8 cellular contexts compared by ENCODE assay signal in the genomic region with DNA sequence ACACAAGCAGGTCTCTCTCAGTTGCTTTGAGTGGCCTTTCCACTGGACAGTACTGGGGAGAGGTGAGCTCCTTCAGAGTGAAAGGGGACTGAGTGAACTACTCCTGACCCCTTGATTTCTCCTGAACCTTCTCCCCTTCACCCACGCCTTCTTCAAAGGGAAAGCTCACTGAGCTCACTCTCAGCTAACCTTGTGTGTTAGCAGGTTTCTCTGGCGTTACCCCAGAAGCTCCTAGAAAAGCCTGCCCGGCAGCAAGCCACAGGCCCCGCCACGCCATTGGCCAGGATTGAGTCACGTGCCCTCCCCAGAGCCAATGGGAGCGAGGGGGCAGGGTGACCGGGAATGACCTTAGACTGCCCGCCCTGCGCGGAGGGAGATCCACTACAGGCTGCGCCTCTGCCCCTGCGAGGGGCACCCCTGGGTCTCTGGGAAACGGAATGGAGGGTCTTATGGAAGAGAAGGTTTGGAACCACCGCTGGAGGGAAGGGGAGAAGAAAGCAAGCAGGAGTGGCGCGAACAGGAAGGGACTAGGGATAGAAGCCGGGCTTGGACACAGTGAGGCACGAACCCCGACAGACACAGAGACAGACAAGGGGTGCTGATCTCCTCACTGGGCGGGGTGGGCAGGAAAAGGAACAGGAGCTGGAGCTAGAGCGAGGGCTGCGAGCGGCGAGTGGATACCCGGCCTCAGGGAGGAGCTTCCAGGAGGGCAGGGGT. TPM values are rescaled to one million over a fixed set of nuclear protein-coding genes. Genes with fewer than 3 reads are reported as not detected.
DNase-seq lines count a peak whose midpoint lies in the region; ATAC-seq and TF ChIP-seq lines count a peak whose summit lies in the region.

No MANE protein-coding gene starts in this region.

- 4% methylated on average over 26 of the region's 26 CpGs for WGBS in suprapubic skin

- H3K4me3 ChIP-seq in suprapubic skin = peak overlapping the region; percentile 57

- no peak for TF ChIP-seq EP300 in suprapubic skin (IDR thresholded peaks at IDR 0.05)

- DNase-seq in DMS153 treated with DMSO at 0.1 percent for 48 hours (lab: John Stamatoyannopoulos, UW; ENCODE audit: unreplicated experiment) = peak; percentile 50
- peak; percentile 100 for DNase-seq in HuH-7.5 (ENCODE audit: low spot score)
- peak; percentile 84 for DNase-seq in SK-MEL-5 (ENCODE audit: low read depth, low spot score)
- DNase-seq in activated naive CD4-positive, alpha-beta T cell treated with anti-CD3 and anti-CD28 coated beads, Interleukin-2, amount 50 U/mL, for 16 hours = peak; percentile 85
- DNase-seq in germinal center (ENCODE audit: low spot score) = peak; percentile 99
- peak; percentile 89 for DNase-seq in occipital lobe (lab: John Stamatoyannopoulos, UW)
- peak; percentile 96 to 99 for DNase-seq in suprapubic skin (ENCODE audit: low spot score in 2 of 2)

- no peaks in the 10 kb centered on the region for H3K27me3 ChIP-seq in suprapubic skin

- peak; percentile 90 for ATAC-seq in GM21515 (IDR thresholded peaks at IDR 0.05; ENCODE audit: unreplicated experiment)

- no peak for TF ChIP-seq POLR2A in suprapubic skin (IDR thresholded peaks at IDR 0.05)

- no peaks in the 10 kb centered on the region for H3K9me3 ChIP-seq in suprapubic skin

- H3K27ac ChIP-seq in suprapubic skin = peak overlapping the region; percentile 52

- no peak for TF ChIP-seq CTCF in suprapubic skin (IDR thresholded peaks at IDR 0.05)

- peaks cover 8% of the 10 kb centered on the region for H3K36me3 ChIP-seq in suprapubic skin

- in situ Hi-C loops in SK-MEL-5 (cut with HindIII; ENCODE audit: low pct_unique_long_range_greater_than_20kb, low sequenced_read_pairs) = no loop called here

- peaks cover 20% of the 10 kb centered on the region for H3K4me1 ChIP-seq in suprapubic skin

RNA-seq across cellular contexts. Expression of a gene that starts 17.4 kb away (rescaled TPM):
- total RNA-seq in SK-MEL-5 (2014; rRNA removed; shearing (Covaris generic)) = 44.4 and 53.2 TPM in 2 replicates
- 56.2 and 79.3 TPM in 2 replicates for polyA plus RNA-seq in SK-MEL-5 (2015; cell fraction: cytosol; rRNA removed)
- polyA plus RNA-seq in SK-MEL-5 (2015; cell fraction: nucleus; rRNA removed) = 242 and 249 TPM in 2 replicates
- total RNA-seq in occipital lobe = 27.0 TPM
- total RNA-seq in suprapubic skin = 100 to 1,000 TPM in 3 of 4 donors, 10 to 100 TPM in 1; 93.1 to 244 (median 115) TPM

RNA-seq across cellular contexts. Expression of a gene that starts 57.3 kb away (rescaled TPM):
- total RNA-seq in SK-MEL-5 (2014; rRNA removed; shearing (Covaris generic)) = 3.4 and 3.7 TPM in 2 replicates
- polyA plus RNA-seq in SK-MEL-5 (2015; cell fraction: cytosol; rRNA removed) = 7.9 and 9.3 TPM in 2 replicates
- 28.3 and 46.1 TPM in 2 replicates for polyA plus RNA-seq in SK-MEL-5 (2015; cell fraction: nucleus; rRNA removed)
- total RNA-seq in occipital lobe (8.3 TPM), suprapubic skin (10 to 100 TPM in 1 of 4 donors, 1 to 10 TPM in 3; 6.7 to 12.3 (median 8.4) TPM)

Comparison
In these comparisons a context has a peak if more than half of its experiments do, and no peak if none do; other contexts are left out.
1. Peak in every context shown above with its lines: DNase-seq, ATAC-seq, H3K4me3 ChIP-seq and H3K27ac ChIP-seq.
2. DNase-seq: peak in every context shown above with its lines; median percentile 100 in HuH-7.5; 99 in germinal center; 98 in suprapubic skin; 89 in occipital lobe; 85 in activated naive CD4-positive, alpha-beta T cell treated with anti-CD3 and anti-CD28 coated beads, Interleukin-2, amount 50 U/mL, for 16 hours; 84 in SK-MEL-5; 50 in DMS153 treated with DMSO at 0.1 percent for 48 hours.